In genomic region chrX:97616883-97617510, GRCh38 we compare ENCODE assay signal across 8 cellular contexts.
DNase-seq lines count a peak whose midpoint lies in the region; ATAC-seq and TF ChIP-seq lines count a peak whose summit lies in the region.
"Had no signal": no experiment of that assay in that cellular context is flagged by ENCODE, and none has a peak within 500 bp of the region (broad histone marks: within the 10 kb centered on the region; RNA-seq: fewer than 3 reads in every experiment).

No MANE protein-coding gene starts in this region.

- no peaks in the 10 kb centered on the region for H3K36me3 ChIP-seq in kidney epithelial cell (ENCODE audit: control insufficient read depth, insufficient read depth, low read length)

- no peak for TF ChIP-seq CTCF in kidney epithelial cell (IDR thresholded peaks at IDR 0.05; ENCODE audit: insufficient read depth, low read length, poor library complexity, severe bottlenecking)

- no peaks in the 10 kb centered on the region for H3K27me3 ChIP-seq in kidney epithelial cell (ENCODE audit: control insufficient read depth, insufficient read depth, low read length)

- DNase-seq in NCI-H226 (peak; percentile 45), kidney epithelial cell (ENCODE audit: low read depth) (peak; percentile 38), NCI-H345 treated with DMSO at 0.1 percent for 48 hours (lab: John Stamatoyannopoulos, UW; ENCODE audit: unreplicated experiment) (no peak), caudate nucleus (lab: John Stamatoyannopoulos, UW) (no peak)
- no peak for DNase-seq in activated CD4-positive, alpha-beta T cell treated with anti-CD3 and anti-CD28 coated beads for 4 hours

- peak; percentile 76 for ATAC-seq in GM18519 (IDR thresholded peaks at IDR 0.05; ENCODE audit: low FRiP score, unreplicated experiment)
- peak; percentile 84 for ATAC-seq in HG02588 (IDR thresholded peaks at IDR 0.05; ENCODE audit: unreplicated experiment)

- H3K4me3 ChIP-seq in kidney epithelial cell (ENCODE audit: low read depth, low read length), result no peak overlapping the region
- H3K4me3 ChIP-seq: SK-N-MC had no signal

- no peak overlapping the region for H3K27ac ChIP-seq in caudate nucleus (ENCODE audit: low read depth, low read length)
- H3K27ac ChIP-seq: SK-N-MC had no signal

Comparison
In these comparisons a context has a peak if more than half of its experiments do, and no peak if none do; other contexts are left out.
1. DNase-seq: peak in NCI-H226 (single experiment) and kidney epithelial cell (single experiment); none in NCI-H345 treated with DMSO at 0.1 percent for 48 hours (single experiment), activated CD4-positive, alpha-beta T cell treated with anti-CD3 and anti-CD28 coated beads for 4 hours (0 of 2) and caudate nucleus (0 of 61).